Comparison of ENCODE assay signal across 1 cellular context in genomic region chr2:237923507-237924163, GRCh38.
A peak's percentile ranks its signal among the peaks of the same experiment; 100 is the strongest.
TF ChIP-seq lines count a peak whose summit lies in the region.

No MANE protein-coding gene starts in this region.

TF ChIP-seq in HepG2, 621 proteins besides CTCF, POLR2A, EP300 and RAD21 (continued from another document and continues in another):
- TF ChIP-seq ZNF614 (CRISPR knock-in tag; IDR thresholded peaks at IDR 0.05; ENCODE audit: borderline replicate concordance) (no peak), RXRB (CRISPR knock-in tag; IDR thresholded peaks at IDR 0.05; ENCODE audit: borderline replicate concordance) (0 out of 2 replicates have a peak, but pooled peaks have one; percentile 8), HOXD1 (CRISPR knock-in tag; IDR thresholded peaks at IDR 0.05) (no peak), ZNF816 (CRISPR knock-in tag; IDR thresholded peaks at IDR 0.05; ENCODE audit: borderline replicate concordance) (no peak), DMAP1 (CRISPR knock-in tag; IDR thresholded peaks at IDR 0.05) (peak; percentile 35; the same call in 1 of the 2 replicates), ZFP36 (IDR thresholded peaks at IDR 0.05; ENCODE audit: borderline replicate concordance, low read depth, low read length, partially characterized antibody) (no peak), RBFOX2 (IDR thresholded peaks at IDR 0.05; ENCODE audit: low read depth, low read length) (no peak), PCBP1 (IDR thresholded peaks at IDR 0.05; ENCODE audit: borderline replicate concordance, low read depth, low read length) (no peak), ZSCAN29 (CRISPR knock-in tag; conservative IDR thresholded peaks at IDR 0.05) (no peak), ZFP37 (CRISPR knock-in tag; IDR thresholded peaks at IDR 0.05; ENCODE audit: borderline replicate concordance) (no peak), ZNF143 (CRISPR knock-in tag; IDR thresholded peaks at IDR 0.05) (no peak), MXD1 (CRISPR knock-in tag; IDR thresholded peaks at IDR 0.05) (0 out of 2 replicates have a peak, but pooled peaks have one; percentile 24), ZSCAN22 (CRISPR knock-in tag; IDR thresholded peaks at IDR 0.05) (no peak), ZNF331 (CRISPR knock-in tag; IDR thresholded peaks at IDR 0.05) (no peak; the same call in 1 of the 2 replicates), DNMT1 (CRISPR knock-in tag; IDR thresholded peaks at IDR 0.05) (no peak), KLF6 (CRISPR knock-in tag; IDR thresholded peaks at IDR 0.05) (no peak), ZNF253 (CRISPR knock-in tag; IDR thresholded peaks at IDR 0.05; ENCODE audit: borderline replicate concordance) (no peak), ZNF629 (CRISPR knock-in tag; conservative IDR thresholded peaks at IDR 0.05) (no peak), POLR2AphosphoS2 (IDR thresholded peaks at IDR 0.05; ENCODE audit: low read depth, low read length) (no peak), RORA (CRISPR knock-in tag; IDR thresholded peaks at IDR 0.05) (no peak), ZNF567 (CRISPR knock-in tag; IDR thresholded peaks at IDR 0.05; ENCODE audit: borderline replicate concordance) (no peak), ZKSCAN5 (CRISPR knock-in tag; IDR thresholded peaks at IDR 0.05) (no peak), ZNF354B (CRISPR knock-in tag; IDR thresholded peaks at IDR 0.05) (no peak), SKI (IDR thresholded peaks at IDR 0.05; ENCODE audit: partially characterized antibody) (peak; percentile 70), ZNF577 (CRISPR knock-in tag; IDR thresholded peaks at IDR 0.05; ENCODE audit: borderline replicate concordance, low read depth) (no peak), NFRKB (IDR thresholded peaks at IDR 0.05) (no peak), ZNF563 (CRISPR knock-in tag; IDR thresholded peaks at IDR 0.05) (no peak), TERF1 (CRISPR knock-in tag; IDR thresholded peaks at IDR 0.05) (no peak), ATF7-NPFF (CRISPR knock-in tag; IDR thresholded peaks at IDR 0.05; ENCODE audit: low read depth) (no peak), ZNF17 (CRISPR knock-in tag; IDR thresholded peaks at IDR 0.05) (no peak), ZNF704 (CRISPR knock-in tag; IDR thresholded peaks at IDR 0.05; ENCODE audit: borderline replicate concordance) (no peak), POGK (CRISPR knock-in tag; conservative IDR thresholded peaks at IDR 0.05) (no peak), ZBTB40 (IDR thresholded peaks at IDR 0.05) (no peak), ZBTB40 (CRISPR knock-in tag; IDR thresholded peaks at IDR 0.05) (peak; percentile 72), HMGXB3 (CRISPR knock-in tag; IDR thresholded peaks at IDR 0.05; ENCODE audit: borderline replicate concordance) (no peak), NFKBIZ (CRISPR knock-in tag; IDR thresholded peaks at IDR 0.05) (no peak), NFATC3 (CRISPR knock-in tag; IDR thresholded peaks at IDR 0.05) (no peak), ZBTB4 (CRISPR knock-in tag; IDR thresholded peaks at IDR 0.05; ENCODE audit: borderline replicate concordance) (no peak), CHD4 (IDR thresholded peaks at IDR 0.05; ENCODE audit: borderline replicate concordance, low read length) (no peak), ZNF780A (CRISPR knock-in tag; IDR thresholded peaks at IDR 0.05) (no peak), MTA3 (CRISPR knock-in tag; IDR thresholded peaks at IDR 0.05) (no peak), FOXP1 (IDR thresholded peaks at IDR 0.05) (no peak), FOXP1 (CRISPR knock-in tag; IDR thresholded peaks at IDR 0.05) (no peak), IRX3 (CRISPR knock-in tag; IDR thresholded peaks at IDR 0.05; ENCODE audit: borderline replicate concordance, low read depth) (0 out of 2 replicates have a peak, but pooled peaks have one; percentile 42)
